Comparison of ENCODE assay signal across 21 cellular contexts in the genomic region with DNA sequence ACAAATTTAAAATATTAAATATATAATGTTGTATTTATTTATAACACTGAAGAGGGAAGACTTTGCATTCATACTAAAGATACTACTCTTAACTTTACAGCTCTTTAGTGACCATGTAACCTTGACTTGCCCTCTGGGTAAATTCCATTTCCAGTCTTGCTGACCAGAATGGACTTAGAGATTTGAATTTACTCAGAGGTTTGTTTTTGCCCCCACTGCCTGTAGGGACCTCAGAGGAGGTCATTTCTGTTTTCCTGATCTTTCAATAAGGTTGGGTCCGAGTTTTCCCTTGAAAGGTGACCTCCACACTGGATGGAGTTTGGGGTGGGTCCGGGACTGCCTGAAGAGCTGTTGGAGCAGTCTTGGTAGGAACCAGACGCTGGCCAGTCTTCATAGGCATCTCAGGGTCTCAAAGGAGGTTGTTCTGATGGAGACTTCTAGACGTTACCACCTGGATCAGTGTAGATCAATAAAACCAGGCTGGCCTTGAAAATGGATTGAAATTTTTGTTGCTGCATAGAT. TPM values are rescaled to one million over a fixed set of nuclear protein-coding genes. Genes with fewer than 3 reads are reported as not detected.
DNase-seq lines count a peak whose midpoint lies in the region; ATAC-seq, FAIRE-seq and TF ChIP-seq lines count a peak whose summit lies in the region.
"Had no signal": no experiment of that assay in that cellular context is flagged by ENCODE, and none has a peak within 500 bp of the region (broad histone marks: within the 10 kb centered on the region; RNA-seq: fewer than 3 reads in every experiment).

No MANE protein-coding gene starts in this region.

- H3K4me1 ChIP-seq in HepG2 (ENCODE audit: insufficient read depth, low read length) (peaks cover 74% of the 10 kb centered on the region), right lobe of liver (peaks cover 0 to 9% (median 3%) of the 10 kb centered on the region in 4 donors), endodermal cell (ENCODE audit: control insufficient read depth, insufficient read depth, low read length) (peaks cover 13% of the 10 kb centered on the region)

- H3K79me2 ChIP-seq in HepG2 (ENCODE audit: insufficient read depth, low read length): peaks cover 8% of the 10 kb centered on the region

- CTCF ChIA-PET in HepG2 (lab: Yijun Ruan, JAX; ENCODE audit: low intra/inter-chr PET ratio, low total read pairs): no interaction called here

- TF ChIP-seq CTCF in HepG2 (CRISPR knock-in tag; IDR thresholded peaks at IDR 0.05): no peak
- no peak for TF ChIP-seq CTCF in right lobe of liver (IDR thresholded peaks at IDR 0.05)
- TF ChIP-seq CTCF in endodermal cell (conservative IDR thresholded peaks at IDR 0.05): no peak
- no peak for TF ChIP-seq CTCF in mesothelial cell of epicardium (IDR thresholded peaks at IDR 0.05; ENCODE audit: unreplicated experiment)

- no peaks in the 10 kb centered on the region for H3K27me3 ChIP-seq in HepG2 (ENCODE audit: control insufficient read depth in 1 of 2, insufficient read depth in 2 of 2, low read length in 2 of 2)
- H3K27me3 ChIP-seq in right lobe of liver: no peaks in the 10 kb centered on the region
- H3K27me3 ChIP-seq in endodermal cell (ENCODE audit: control insufficient read depth, insufficient read depth, low read length, poor library complexity, severe bottlenecking): no peaks in the 10 kb centered on the region

- H3K27ac Mint-ChIP-seq in endodermal cell: peak overlapping the region; percentile 54
- H3K27ac Mint-ChIP-seq in mesothelial cell of epicardium: peak overlapping the region; percentile 68
- H3K27ac Mint-ChIP-seq: CD8-positive, alpha-beta T cell had no signal

- H3K36me3 ChIP-seq in HepG2 (replicated peaks in 1 of 2; ENCODE audit: control insufficient read depth in 1 of 2, insufficient read depth in 2 of 2, low read length in 2 of 2) (peaks cover 7 to 17% of the 10 kb centered on the region in 2 experiments; a peak in 4 of 5 replicates), right lobe of liver (no peaks in the 10 kb centered on the region), endodermal cell (ENCODE audit: control insufficient read depth, insufficient read depth, low read length) (peaks cover 4% of the 10 kb centered on the region)

- 77% methylated on average over 4 of the region's 4 CpGs for WGBS in HepG2 (ENCODE audit: low lambda C conversion rate)
- WGBS in right lobe of liver (ENCODE audit: insufficient coverage, low coverage, low lambda C conversion rate, missing lambda C conversion rate): no CpG with 5 or more reads among the region's 4 CpGs
- 88 to 89% methylated on average over 4 of the region's 4 CpGs for WGBS in endodermal cell (ENCODE audit: insufficient coverage in 1 of 2, insufficient read length in 1 of 2), 2 experiments

- no peak overlapping the region for H3K4me2 ChIP-seq in HepG2 (ENCODE audit: low read depth, low read length)

- BruUV-seq in HepG2 (replicated peaks; lab: Mats Ljungman, UMichigan): no TSS peak

- no peaks in the 10 kb centered on the region for H3K27me3 Mint-ChIP-seq in endodermal cell (ENCODE audit: insufficient read depth)
- no peaks in the 10 kb centered on the region for H3K27me3 Mint-ChIP-seq in mesothelial cell of epicardium (ENCODE audit: low read depth)

- TF ChIP-seq EP300 in HepG2 (IDR thresholded peaks at IDR 0.05; ENCODE audit: low read depth in 2 of 2, low read length in 2 of 2): peak in 1 of 2 experiments; percentile 25; a peak in 1 of 4 replicates
- no peak for TF ChIP-seq EP300 in HepG2 (CRISPR knock-in tag; IDR thresholded peaks at IDR 0.05; ENCODE audit: borderline replicate concordance)

- no peak for DNase-seq in HepG2 (ENCODE audit: low spot score)
- DNase-seq in right lobe of liver: no peak
- DNase-seq in endodermal cell: no peak
- no peak for DNase-seq in mesothelial cell of epicardium (ENCODE audit: low spot score in 2 of 2, unreplicated experiment in 2 of 2)
- no peak for DNase-seq in NOMO-1 treated with DMSO at 0.1 percent for 48 hours (lab: John Stamatoyannopoulos, UW; ENCODE audit: unreplicated experiment)
- no peak for DNase-seq in NCI-H226
- no peak for DNase-seq in NCI-H1436 (lab: John Stamatoyannopoulos, UW)
- DNase-seq: C1 segment of cervical spinal cord; Caco-2; CD8-positive, alpha-beta T cell; DMS153; DND-41; GM23248; H7 had no signal

- POLR2A ChIA-PET in HepG2 (lab: Yijun Ruan, JAX): interaction anchor here (0.7 to 3.6 kb wide), 2 partner anchors 25 to 30 kb away, joined by 4 to 12 read pairs; a partner anchor contains a TSS

- no peaks in the 10 kb centered on the region for H4K20me1 ChIP-seq in HepG2 (ENCODE audit: insufficient read depth, low read length)

- no peak overlapping the region for H2AFZ ChIP-seq in HepG2 (ENCODE audit: low read length)
- H2AFZ ChIP-seq: GM23248 had no signal

- FAIRE-seq in HepG2 (lab: Jason Lieb, UNC): no peak
- FAIRE-seq: A204.1, G401.6, GM12892, H1 had no signal

- no peak overlapping the region for H3K4me3 Mint-ChIP-seq in endodermal cell
- no peak overlapping the region for H3K4me3 Mint-ChIP-seq in mesothelial cell of epicardium
- H3K4me3 Mint-ChIP-seq: CD8-positive, alpha-beta T cell had no signal

- H3K9me3 ChIP-seq in HepG2 (ENCODE audit: low read length) (no peaks in the 10 kb centered on the region), right lobe of liver (no peaks in the 10 kb centered on the region), endodermal cell (ENCODE audit: control insufficient read depth, low read length) (no peaks in the 10 kb centered on the region)
- H3K9me3 ChIP-seq: Caco-2 had no signal

- H3K36me3 Mint-ChIP-seq in endodermal cell (ENCODE audit: low read depth): peaks cover 2% of the 10 kb centered on the region
- H3K36me3 Mint-ChIP-seq in mesothelial cell of epicardium: peaks cover 20% of the 10 kb centered on the region
- H3K36me3 Mint-ChIP-seq: CD8-positive, alpha-beta T cell had no signal

- no peak for TF ChIP-seq RAD21 in HepG2 (CRISPR knock-in tag; IDR thresholded peaks at IDR 0.05)

- H3K9ac ChIP-seq in HepG2 (ENCODE audit: insufficient read depth, low read depth, low read length) (no peak overlapping the region), endodermal cell (ENCODE audit: extremely low read depth, low read length, poor library complexity, severe bottlenecking) (no peak overlapping the region)
- H3K9ac ChIP-seq: GM23248 had no signal

- no peak for ATAC-seq in HepG2
- no peak for ATAC-seq in right lobe of liver
- ATAC-seq in GM19467 (IDR thresholded peaks at IDR 0.05; ENCODE audit: unreplicated experiment): no peak
- ATAC-seq: CD8-positive, alpha-beta T cell; HCT116 had no signal

- H3K9me3 Mint-ChIP-seq in endodermal cell (no peaks in the 10 kb centered on the region), mesothelial cell of epicardium (no peaks in the 10 kb centered on the region)
- H3K9me3 Mint-ChIP-seq: CD8-positive, alpha-beta T cell had no signal

- TF ChIP-seq POLR2A in HepG2 (IDR thresholded peaks at IDR 0.05; ENCODE audit: insufficient read depth in 1 of 2, low read depth in 2 of 2, low read length in 2 of 2): no peak
- no peak for TF ChIP-seq POLR2A in right lobe of liver (IDR thresholded peaks at IDR 0.05)

- intact Hi-C loops in HepG2 (cut with micrococcal nuclease; ENCODE audit: unreplicated experiment): no loop called here
- intact Hi-C loops in right lobe of liver (cut with DNase I): no loop called here

- in situ Hi-C loops in HepG2 (cut with HindIII; ENCODE audit: extremely low pct_ligation_motif_present, low pct_unique_long_range_greater_than_20kb): no loop called here

- H3K4me3 ChIP-seq in HepG2 (replicated peaks in 1 of 3; ENCODE audit: insufficient read depth in 1 of 3, low read depth in 2 of 3, low read length in 3 of 3) (no peak overlapping the region), right lobe of liver (no peak overlapping the region), endodermal cell (ENCODE audit: low read length) (no peak overlapping the region)
- H3K4me3 ChIP-seq: GM23248 had no signal

- peak overlapping the region; percentile 39 for H3K27ac ChIP-seq in HepG2 (ENCODE audit: extremely low read length, insufficient read depth, low read length)
- H3K27ac ChIP-seq in right lobe of liver: no peak overlapping the region
- H3K27ac ChIP-seq in endodermal cell (ENCODE audit: low read depth, low read length): no peak overlapping the region
- H3K27ac ChIP-seq: 22Rv1, GM23248 had no signal

- H3K4me1 Mint-ChIP-seq in endodermal cell (peaks cover 22% of the 10 kb centered on the region), mesothelial cell of epicardium (peaks cover 66% of the 10 kb centered on the region)

TF ChIP-seq in HepG2, 621 proteins besides CTCF, POLR2A, EP300 and RAD21 (continues in another document):
- TF ChIP-seq ZNF572 (CRISPR knock-in tag; IDR thresholded peaks at IDR 0.05): no peak
- peak; percentile 70 for TF ChIP-seq ZMYM4 (CRISPR knock-in tag; IDR thresholded peaks at IDR 0.05)
- TF ChIP-seq SALL1 (CRISPR knock-in tag; IDR thresholded peaks at IDR 0.05): peak; percentile 39; the same call in 1 of the 2 replicates

RNA-seq across cellular contexts. Expression of a gene that starts 26.0 kb away (rescaled TPM):
- 26.0 and 41.5 TPM in 2 replicates for total RNA-seq in HepG2 (2016; rRNA removed; fragmentation: Illumina TruSeq; extraction: Trizol)
- total RNA-seq in HepG2 (2016; cell fraction: cytosol; rRNA removed; fragmentation: Illumina TruSeq; extraction: Trizol; ENCODE audit: low read depth): 23.2 and 25.3 TPM in 2 replicates
- 20.4 and 37.6 TPM in 2 replicates for total RNA-seq in HepG2 (2016; cell fraction: insoluble cytoplasmic fraction; rRNA removed; fragmentation: Illumina TruSeq; extraction: Trizol)
- total RNA-seq in HepG2 (2016; cell fraction: membrane; rRNA removed; fragmentation: Illumina TruSeq; extraction: Trizol): 25.3 and 27.7 TPM in 2 replicates
- total RNA-seq in HepG2 (2016; cell fraction: nucleus; rRNA removed; fragmentation: Illumina TruSeq; extraction: Trizol): 42.3 and 54.4 TPM in 2 replicates
- polyA plus RNA-seq in HepG2 (2011; rRNA removed): 17.5 and 23.2 TPM in 2 replicates
- polyA plus RNA-seq in HepG2 (2011; cell fraction: cytosol; rRNA removed): 15.5 and 17.2 TPM in 2 replicates
- 27.8 and 35.0 TPM in 2 replicates for polyA plus RNA-seq in HepG2 (2011; cell fraction: nucleus; rRNA removed)
- polyA plus RNA-seq in HepG2 (2012): 16.7 and 19.0 TPM in 2 replicates
- polyA plus RNA-seq in HepG2 (2016; cell fraction: cytosol; fragmentation: Illumina TruSeq; extraction: Trizol; ENCODE audit: low read depth): 6.6 TPM in 2 replicates
- 17.6 TPM in 2 replicates for polyA plus RNA-seq in HepG2 (2016; cell fraction: insoluble cytoplasmic fraction; fragmentation: Illumina TruSeq; extraction: Trizol; ENCODE audit: low read depth)
- 12.8 and 13.8 TPM in 2 replicates for polyA plus RNA-seq in HepG2 (2016; cell fraction: membrane; fragmentation: Illumina TruSeq; extraction: Trizol; ENCODE audit: low read depth)
- polyA plus RNA-seq in HepG2 (2016; cell fraction: nucleus; fragmentation: Illumina TruSeq; extraction: Trizol; ENCODE audit: insufficient read depth, low read depth): 82.1 and 89.2 TPM in 2 replicates
- polyA minus RNA-seq in HepG2 (2011; rRNA and poly(A)+ RNA removed; ENCODE audit: low replicate concordance): 3.6 and 20.0 TPM in 2 replicates
- 18.9 and 22.3 TPM in 2 replicates for polyA minus RNA-seq in HepG2 (2011; cell fraction: cytosol; rRNA and poly(A)+ RNA removed)
- 44.4 and 61.2 TPM in 2 replicates for polyA minus RNA-seq in HepG2 (2011; cell fraction: nucleus; rRNA and poly(A)+ RNA removed)
- total RNA-seq in right lobe of liver: 10 to 100 TPM in 4 of 6 experiments, 1 to 10 TPM in 2; 7.6 to 22.8 (median 10.8) TPM
- total RNA-seq in endodermal cell: 10 to 100 TPM; 16.2 to 27.9 TPM
- 11.3 TPM for polyA plus RNA-seq in endodermal cell (2013, experiment 1 of 2)
- 12.9 TPM for polyA plus RNA-seq in endodermal cell (2013, experiment 2 of 2)
- total RNA-seq in mesothelial cell of epicardium: 30.1 to 34.5 TPM (median 30.8 TPM) in 3 replicates
